In genomic region chr18:74337912-74338309, GRCh38 we compare ENCODE assay signal across 18 cellular contexts. TPM values are rescaled to one million over a fixed set of nuclear protein-coding genes. Genes with fewer than 3 reads are reported as not detected.
A peak's percentile ranks its signal among the peaks of the same experiment; 100 is the strongest.
DNase-seq lines count a peak whose midpoint lies in the region; ATAC-seq, FAIRE-seq and TF ChIP-seq lines count a peak whose summit lies in the region.
"Had no signal": no experiment of that assay in that cellular context is flagged by ENCODE, and none has a peak within 500 bp of the region (broad histone marks: within the 10 kb centered on the region; RNA-seq: fewer than 3 reads in every experiment).

No MANE protein-coding gene starts in this region.

- H3K23ac ChIP-seq in H1 (ENCODE audit: insufficient read length) = no peak overlapping the region

- H4K91ac ChIP-seq in H1 (replicated peaks; ENCODE audit: insufficient read length, low read length) = no peak overlapping the region

- intact Hi-C loops in posterior cingulate gyrus (cut with DNase I) = no loop called here

- no peak overlapping the region for H3K56ac ChIP-seq in H1 (replicated peaks; ENCODE audit: insufficient read length, low read depth, low read length)

- TF ChIP-seq RAD21 in H1 (IDR thresholded peaks at IDR 0.05 in 1 of 2, conservative IDR thresholded peaks at IDR 0.05 in 1 of 2; ENCODE audit: low read depth in 2 of 2, low read length in 2 of 2) = no peak

- H4K8ac ChIP-seq in H1 (ENCODE audit: extremely low read depth, insufficient read depth, low read length) = no peak overlapping the region

- no peak overlapping the region for H3K27ac ChIP-seq in H1 (ENCODE audit: low read depth, low read length)
- H3K27ac ChIP-seq in lung (ENCODE audit: low read depth in 1 of 2, low read length in 1 of 2) = no peak overlapping the region
- H3K27ac ChIP-seq in rectal smooth muscle tissue (ENCODE audit: low read depth, low read length) = peak overlapping the region; percentile 42

- H3K9me3 ChIP-seq in H1 (ENCODE audit: insufficient read depth in 2 of 2, low read depth in 1 of 2, low read length in 1 of 2) = no peaks in the 10 kb centered on the region
- H3K9me3 ChIP-seq in lung (ENCODE audit: control insufficient read depth in 2 of 2, insufficient read depth in 1 of 2, low read length in 1 of 2) = no peaks in the 10 kb centered on the region
- H3K9me3 ChIP-seq: BE2C, HAP-1 had no signal

- TF ChIP-seq POLR2A in H1 (IDR thresholded peaks at IDR 0.05; ENCODE audit: control extremely low read depth in 1 of 2, low read depth in 2 of 2, low read length in 2 of 2) = no peak

- TF ChIP-seq CTCF in H1 (IDR thresholded peaks at IDR 0.05; ENCODE audit: control extremely low read depth in 1 of 3, insufficient read depth in 1 of 3, low read depth in 1 of 3, low read length in 3 of 3) (no peak), lung (IDR thresholded peaks at IDR 0.05; ENCODE audit: control extremely low read depth, extremely low read depth) (no peak)

- no peak overlapping the region for H2BK12ac ChIP-seq in H1 (ENCODE audit: low read depth, low read length)

- FAIRE-seq in H1 (lab: Jason Lieb, UNC) = no peak
- FAIRE-seq: A204.1, G401.6, GM12892 had no signal

- H2BK15ac ChIP-seq in H1 (ENCODE audit: low read length) = no peak overlapping the region

- H3K79me1 ChIP-seq in H1 (ENCODE audit: low read depth, low read length) = no peaks in the 10 kb centered on the region

- DNase-seq in H1 (ENCODE audit: low read depth in 1 of 2, low spot score in 2 of 2) = no peak
- no peak for DNase-seq in lung (ENCODE audit: low spot score)
- no peak for DNase-seq in cortex of kidney (lab: John Stamatoyannopoulos, UW)
- DNase-seq in SIG-M5 (lab: John Stamatoyannopoulos, UW) = no peak
- DNase-seq in posterior cingulate gyrus = no peak
- no peak for DNase-seq in GF-D8 (lab: John Stamatoyannopoulos, UW)
- DNase-seq: ACHN; BE2C; C1 segment of cervical spinal cord; CD4-positive, CD25-positive, alpha-beta regulatory T cell; CD8-positive, alpha-beta memory T cell; COR-L47 had no signal

- no peak for TF ChIP-seq EP300 in H1 (IDR thresholded peaks at IDR 0.05; ENCODE audit: borderline replicate concordance in 1 of 2, low read depth in 2 of 2, low read length in 2 of 2)

- H3K79me2 ChIP-seq in H1 (ENCODE audit: control insufficient read depth in 1 of 2, insufficient read depth in 2 of 2, low read length in 2 of 2) = no peaks in the 10 kb centered on the region

- H3K4me1 ChIP-seq in H1 (replicated peaks in 1 of 4; ENCODE audit: control insufficient read depth in 3 of 4, insufficient read depth in 4 of 4, low read length in 3 of 4) = no peaks in the 10 kb centered on the region
- no peaks in the 10 kb centered on the region for H3K4me1 ChIP-seq in lung (ENCODE audit: control insufficient read depth in 2 of 2, insufficient read depth in 2 of 2, low read length in 2 of 2)
- H3K4me1 ChIP-seq in rectal smooth muscle tissue (ENCODE audit: control insufficient read depth, insufficient read depth, low read length) = peaks cover 3% of the 10 kb centered on the region
- H3K4me1 ChIP-seq: BE2C, HAP-1 had no signal

- H3K23me2 ChIP-seq in H1 (ENCODE audit: low read depth, low read length) = no peaks in the 10 kb centered on the region

- H2AFZ ChIP-seq in H1 (ENCODE audit: low read length) = peak overlapping the region; percentile 63; the same call in 1 of the 2 replicates

- no peak overlapping the region for H2BK120ac ChIP-seq in H1 (replicated peaks; ENCODE audit: low read depth, low read length)

- H2BK20ac ChIP-seq in H1 (ENCODE audit: low read length) = no peak overlapping the region

- no peak overlapping the region for H3K4ac ChIP-seq in H1 (replicated peaks; ENCODE audit: insufficient read length, low read depth, low read length)

- no peak overlapping the region for H3K4me3 ChIP-seq in H1 (ENCODE audit: extremely low read depth in 1 of 4, insufficient read depth in 2 of 4, low read depth in 3 of 4, low read length in 4 of 4)
- H3K4me3 ChIP-seq in lung = no peak overlapping the region
- no peak overlapping the region for H3K4me3 ChIP-seq in rectal smooth muscle tissue (ENCODE audit: low read length)
- H3K4me3 ChIP-seq: HAP-1 had no signal

- no peak overlapping the region for H3K4me2 ChIP-seq in H1 (ENCODE audit: insufficient read depth in 1 of 2, low read depth in 2 of 2, low read length in 2 of 2)

- H3K36me3 ChIP-seq in H1 (ENCODE audit: control insufficient read depth in 2 of 4, insufficient read depth in 4 of 4, low read length in 3 of 4) (no peaks in the 10 kb centered on the region), lung (ENCODE audit: control insufficient read depth in 2 of 2, insufficient read depth in 2 of 2, low read length in 2 of 2) (no peaks in the 10 kb centered on the region), rectal smooth muscle tissue (ENCODE audit: control insufficient read depth, insufficient read depth, low read length) (no peaks in the 10 kb centered on the region)
- H3K36me3 ChIP-seq: BE2C, HAP-1 had no signal

- no peak overlapping the region for H3K9ac ChIP-seq in H1 (replicated peaks in 1 of 4; ENCODE audit: extremely low read depth in 1 of 4, low read depth in 3 of 4, low read length in 3 of 4)
- no peak overlapping the region for H3K9ac ChIP-seq in rectal smooth muscle tissue (ENCODE audit: low read length)

- no peak overlapping the region for H3K14ac ChIP-seq in H1 (ENCODE audit: insufficient read length)

- H2BK5ac ChIP-seq in H1 (ENCODE audit: low read depth, low read length) = no peak overlapping the region

- POLR2A ChIA-PET in H1 (lab: Charles Lee; ENCODE audit: partially characterized antibody) = no interaction called here

- H4K20me1 ChIP-seq in H1 (replicated peaks in 1 of 2; ENCODE audit: control insufficient read depth in 1 of 2, insufficient read depth in 2 of 2, low read length in 2 of 2) = no peaks in the 10 kb centered on the region

- H3K27me3 ChIP-seq in H1 (replicated peaks in 1 of 4; ENCODE audit: control insufficient read depth in 3 of 4, extremely low read depth in 1 of 4, insufficient read depth in 3 of 4, low read length in 3 of 4) (no peaks in the 10 kb centered on the region), lung (ENCODE audit: control insufficient read depth, insufficient read depth) (no peaks in the 10 kb centered on the region), rectal smooth muscle tissue (ENCODE audit: control insufficient read depth, insufficient read depth, low read length) (no peaks in the 10 kb centered on the region)
- H3K27me3 ChIP-seq: BE2C had no signal

- H3K18ac ChIP-seq in H1 (ENCODE audit: extremely low read depth, low read length) = no peak overlapping the region

- CTCF ChIA-PET in H1 (lab: Charles Lee; ENCODE audit: partially characterized antibody) = interaction anchor here (1.2 to 3.0 kb wide), 5 partner anchors 140 to 156 kb away, joined by 3 to 19 read pairs (median 4); no protein-coding TSS in a partner anchor

- no peak overlapping the region for H4K5ac ChIP-seq in H1 (ENCODE audit: insufficient read length, low read depth, low read length)

- no peak overlapping the region for H2AK5ac ChIP-seq in H1 (ENCODE audit: low read depth, low read length)

- ATAC-seq in lung (ENCODE audit: insufficient read depth, low FRiP score) = peak; percentile 53

- 94% methylated on average over 1 of the region's 1 CpG; no CpG with 5 or more reads in 1 of the 2 experiments for WGBS in H1 (ENCODE audit: extremely low coverage in 1 of 2, insufficient coverage in 1 of 2, insufficient read length in 1 of 2, insufficient replicate concordance in 2 of 2, low coverage in 1 of 2, low lambda C conversion rate in 2 of 2, missing lambda C conversion rate in 1 of 2), 2 experiments
- 81 to 87% methylated on average over 1 of the region's 1 CpG for WGBS in lung, 2 donors

TF ChIP-seq in H1, 55 proteins besides CTCF, POLR2A, EP300 and RAD21 (continues in another document):
- TF ChIP-seq EGR1 (IDR thresholded peaks at IDR 0.05; ENCODE audit: borderline replicate concordance, low read depth, low read length) = no peak
- TF ChIP-seq MAFK (IDR thresholded peaks at IDR 0.05; ENCODE audit: low read depth, low read length) = no peak
- TF ChIP-seq JUN (IDR thresholded peaks at IDR 0.05; ENCODE audit: low read depth, low read length) = no peak
- no peak for TF ChIP-seq HDAC6 (IDR thresholded peaks at IDR 0.05; ENCODE audit: low read depth, low read length)

RNA-seq across cellular contexts. Expression of gene C18orf63, which starts 22.3 kb away (rescaled TPM):
- not detected in 2 replicates for total RNA-seq in H1 (2021; fragmentation: NEBNext Ultra II Directional; extraction: Animal tissue kit (Norgen Biotek cat#: 25700))
- polyA plus RNA-seq in H1 (2011; rRNA removed) (not detected in 2 replicates), lung (under 1 TPM; 0.37 to 0.38 TPM)
- not detected for polyA plus RNA-seq in H1 (2011; cell fraction: cytosol; rRNA removed)
- polyA plus RNA-seq in H1 (2011; cell fraction: nucleus; rRNA removed) = not detected
- polyA plus RNA-seq in H1 (2012, experiment 1 of 2) = not detected in 4 replicates
- polyA plus RNA-seq in H1 (2012, experiment 2 of 2) = not detected
- polyA plus RNA-seq in H1 (2013, experiment 1 of 2) = not detected
- polyA plus RNA-seq in H1 (2013, experiment 2 of 2) = not detected
- polyA minus RNA-seq in H1 (2011; rRNA and poly(A)+ RNA removed) = not detected in 2 replicates
- not detected for polyA minus RNA-seq in H1 (2011; cell fraction: cytosol; rRNA and poly(A)+ RNA removed)
- polyA minus RNA-seq in H1 (2011; cell fraction: nucleus; rRNA and poly(A)+ RNA removed) = not detected
- under 1 TPM; 0.14 to 0.55 TPM for total RNA-seq in lung
- total RNA-seq: CD4-positive, CD25-positive, alpha-beta regulatory T cell; CD8-positive, alpha-beta memory T cell; H4 had no signal
- polyA plus RNA-seq: CD4-positive, CD25-positive, alpha-beta regulatory T cell; CD8-positive, alpha-beta memory T cell had no signal

RNA-seq across cellular contexts. Expression of gene CYB5A, which starts 46.1 kb away (rescaled TPM):
- 153 and 154 TPM in 2 replicates for total RNA-seq in H1 (2021; fragmentation: NEBNext Ultra II Directional; extraction: Animal tissue kit (Norgen Biotek cat#: 25700))
- polyA plus RNA-seq in H1 (2011; rRNA removed) = 186 and 195 TPM in 2 replicates
- polyA plus RNA-seq in H1 (2011; cell fraction: cytosol; rRNA removed) = 277 TPM
- 76.0 TPM for polyA plus RNA-seq in H1 (2011; cell fraction: nucleus; rRNA removed)
- 131 to 163 TPM (median 150 TPM) in 4 replicates for polyA plus RNA-seq in H1 (2012, experiment 1 of 2)
- 107 TPM for polyA plus RNA-seq in H1 (2012, experiment 2 of 2)
- 120 TPM for polyA plus RNA-seq in H1 (2013, experiment 1 of 2)
- 122 TPM for polyA plus RNA-seq in H1 (2013, experiment 2 of 2)
- 48.1 and 64.5 TPM in 2 replicates for polyA minus RNA-seq in H1 (2011; rRNA and poly(A)+ RNA removed)
- polyA minus RNA-seq in H1 (2011; cell fraction: cytosol; rRNA and poly(A)+ RNA removed) = 59.4 TPM
- 36.3 TPM for polyA minus RNA-seq in H1 (2011; cell fraction: nucleus; rRNA and poly(A)+ RNA removed)
- 100 to 1,000 TPM; 516 to 527 TPM for total RNA-seq in lung
- 100 to 1,000 TPM; 408 to 853 TPM for polyA plus RNA-seq in lung
